ENCODE assay signal across 21 cellular contexts in genomic region chr1:71950579-71950978, GRCh38.
"Had no signal": no experiment of that assay in that cellular context is flagged by ENCODE, and none has a peak within 500 bp of the region (broad histone marks: within the 10 kb centered on the region; RNA-seq: fewer than 3 reads in every experiment).

No MANE protein-coding gene starts in this region.

- H3K36me3 Mint-ChIP-seq: activated naive CD4-positive, alpha-beta T cell treated with anti-CD3 and anti-CD28 coated beads, Interleukin-2, amount 50 U/mL, for 24 hours had no signal

- H3K9me3 ChIP-seq: breast epithelium had no signal

- H3K4me3 ChIP-seq: breast epithelium had no signal

- H3K36me3 ChIP-seq: breast epithelium had no signal

- H3K27me3 Mint-ChIP-seq: activated naive CD4-positive, alpha-beta T cell treated with anti-CD3 and anti-CD28 coated beads, Interleukin-2, amount 50 U/mL, for 24 hours had no signal

- H3K4me1 ChIP-seq: breast epithelium had no signal

- H3K27ac Mint-ChIP-seq: activated CD8-positive, alpha-beta T cell treated with anti-CD3 and anti-CD28 coated beads, Interleukin-2, amount 10 ng/mL, durations not matched to agents 7 days and 5 days; activated naive CD4-positive, alpha-beta T cell treated with anti-CD3 and anti-CD28 coated beads, Interleukin-2, amount 50 U/mL, for 24 hours; T-helper 1 cell treated with Interleukin-12 subunit alpha and Interleukin-12 subunit beta and Interleukin-4 antibody, amounts not matched to agents 30 μg/mL and 1 μg/mL, for 36 hours had no signal

- H3K27me3 ChIP-seq: breast epithelium had no signal

- ATAC-seq: activated CD4-positive, CD25-positive, alpha-beta regulatory T cell treated with anti-CD3 and anti-CD28 coated beads, Interleukin-2, amount 50 U/mL, for 24 hours; activated CD8-positive, alpha-beta T cell treated with anti-CD3 and anti-CD28 coated beads, Interleukin-2, amount 10 ng/mL, durations not matched to agents 7 days and 5 days; PC-3 had no signal

- H3K4me1 Mint-ChIP-seq: activated naive CD4-positive, alpha-beta T cell treated with anti-CD3 and anti-CD28 coated beads, Interleukin-2, amount 50 U/mL, for 24 hours had no signal

- H3K27ac ChIP-seq: breast epithelium had no signal

- H3K4me3 Mint-ChIP-seq: activated CD8-positive, alpha-beta T cell treated with anti-CD3 and anti-CD28 coated beads, Interleukin-2, amount 10 ng/mL, durations not matched to agents 7 days and 5 days; activated naive CD4-positive, alpha-beta T cell treated with anti-CD3 and anti-CD28 coated beads, Interleukin-2, amount 50 U/mL, for 24 hours; T-helper 1 cell treated with Interleukin-12 subunit alpha and Interleukin-12 subunit beta and Interleukin-4 antibody, amounts not matched to agents 30 μg/mL and 1 μg/mL, for 36 hours had no signal

- DNase-seq: activated CD4-positive, alpha-beta T cell treated with anti-CD3 and anti-CD28 coated beads for 4 hours; activated CD8-positive, alpha-beta memory T cell treated with anti-CD3 and anti-CD28 coated beads, Interleukin-2, amount 50 U/mL, for 48 hours; activated CD8-positive, alpha-beta T cell treated with anti-CD3 and anti-CD28 coated beads, Interleukin-2, amount 10 ng/mL, durations not matched to agents 7 days and 5 days; activated T-cell treated with anti-CD3 and anti-CD28 coated beads, Interleukin-2, amount 50 U/mL, for 1 hour; aorta; caudate nucleus; Kasumi-1; KBM-7; MV-4-11; NCI-H1092 treated with DMSO at 0.1 percent for 48 hours; NCI-H1417 treated with DMSO at 0.1 percent for 48 hours; NCI-H187; NCI-H2081; NCI-H510A treated with DMSO at 0.1 percent for 48 hours; NCI-H69; PC-3; SHP77 had no signal
